ENCODE assay signal across 30 cellular contexts in genomic region chr7:71140264-71140663, GRCh38. TPM values are rescaled to one million over a fixed set of nuclear protein-coding genes. Genes with fewer than 3 reads are reported as not detected.
"Had no signal": no experiment of that assay in that cellular context is flagged by ENCODE, and none has a peak within 500 bp of the region (broad histone marks: within the 10 kb centered on the region; RNA-seq: fewer than 3 reads in every experiment).

No MANE protein-coding gene starts in this region.

- H3K4me1 ChIP-seq: right lobe of liver, uterus had no signal

- H3K36me3 ChIP-seq: esophagus squamous epithelium, left ventricle myocardium inferior, neutrophil, right lobe of liver, uterus had no signal

- H3K27ac ChIP-seq: epithelial cell of prostate, esophagus squamous epithelium, left ventricle myocardium inferior, neutrophil, right lobe of liver, uterus had no signal

- H3K4me3 ChIP-seq: esophagus squamous epithelium, left ventricle myocardium inferior, lung, mucosa of descending colon, right lobe of liver, uterus had no signal

- H3K36me3 Mint-ChIP-seq: natural killer cell treated with Interleukin-12 subunit alpha and Interleukin-12 subunit beta and Interleukin-15 and Interleukin-18, amount 100 ng/mL, for 72 hours had no signal

- H3K4me3 Mint-ChIP-seq: activated CD4-positive, alpha-beta memory T cell treated with anti-CD3 and anti-CD28 coated beads, Interleukin-2, amount 10 ng/mL, durations not matched to agents 7 days and 5 days; activated CD4-positive, alpha-beta T cell treated with anti-CD3 and anti-CD28 coated beads, Interleukin-2, amount 10 ng/mL, durations not matched to agents 7 days and 5 days; activated T-cell treated with anti-CD3 and anti-CD28 coated beads, Interleukin-2, amount 50 U/mL, for 24 hours; activated T-helper 17 cell treated with anti-CD3 and anti-CD28 coated beads, Interleukin-2, amount 50 U/mL, for 72 hours; central memory CD8-positive, alpha-beta T cell; dendritic cell treated with granulocyte-macrophage colony-stimulating factor and Interleukin-4, amounts not matched to agents 40 ng/mL and 50 ng/mL, for 4 days; natural killer cell treated with Interleukin-12 subunit alpha and Interleukin-12 subunit beta and Interleukin-15 and Interleukin-18, amount 100 ng/mL, for 72 hours; T-helper 17 cell had no signal

- H3K4me1 Mint-ChIP-seq: activated CD4-positive, alpha-beta memory T cell treated with anti-CD3 and anti-CD28 coated beads, Interleukin-2, amount 10 ng/mL, durations not matched to agents 7 days and 5 days; activated CD4-positive, alpha-beta T cell treated with anti-CD3 and anti-CD28 coated beads, Interleukin-2, amount 10 ng/mL, durations not matched to agents 7 days and 5 days; activated T-helper 17 cell treated with anti-CD3 and anti-CD28 coated beads, Interleukin-2, amount 50 U/mL, for 72 hours; central memory CD8-positive, alpha-beta T cell; T-helper 17 cell had no signal

- H3K27me3 ChIP-seq: esophagus squamous epithelium, neutrophil, right lobe of liver, uterus had no signal

- H3K27me3 Mint-ChIP-seq: activated CD4-positive, alpha-beta memory T cell treated with anti-CD3 and anti-CD28 coated beads, Interleukin-2, amount 10 ng/mL, durations not matched to agents 7 days and 5 days; activated CD4-positive, alpha-beta T cell treated with anti-CD3 and anti-CD28 coated beads, Interleukin-2, amount 10 ng/mL, durations not matched to agents 7 days and 5 days; activated T-cell treated with anti-CD3 and anti-CD28 coated beads, Interleukin-2, amount 50 U/mL, for 24 hours; activated T-helper 17 cell treated with anti-CD3 and anti-CD28 coated beads, Interleukin-2, amount 50 U/mL, for 72 hours; central memory CD8-positive, alpha-beta T cell; dendritic cell treated with granulocyte-macrophage colony-stimulating factor and Interleukin-4, amounts not matched to agents 40 ng/mL and 50 ng/mL, for 4 days; natural killer cell treated with Interleukin-12 subunit alpha and Interleukin-12 subunit beta and Interleukin-15 and Interleukin-18, amount 100 ng/mL, for 72 hours; T-helper 17 cell had no signal

- ATAC-seq: activated naive CD4-positive, alpha-beta T cell treated with anti-CD3 and anti-CD28 coated beads, Interleukin-2, amount 50 U/mL, for 72 hours; activated T-helper 17 cell treated with anti-CD3 and anti-CD28 coated beads, Interleukin-2, amount 50 U/mL, for 72 hours; mucosa of descending colon; natural killer cell treated with Interleukin-12 subunit alpha and Interleukin-12 subunit beta and Interleukin-15 and Interleukin-18, amount 100 ng/mL, for 72 hours; right lobe of liver; T-helper 17 cell had no signal

- DNase-seq: activated CD4-positive, alpha-beta memory T cell treated with anti-CD3 and anti-CD28 coated beads, Interleukin-2, amount 10 ng/mL, durations not matched to agents 7 days and 5 days; activated CD4-positive, alpha-beta T cell treated with anti-CD3 and anti-CD28 coated beads for 1 hour; activated CD4-positive, alpha-beta T cell treated with anti-CD3 and anti-CD28 coated beads, Interleukin-2, amount 10 ng/mL, durations not matched to agents 7 days and 5 days; activated CD8-positive, alpha-beta memory T cell treated with anti-CD3 and anti-CD28 coated beads, Interleukin-2, amount 50 U/mL, for 48 hours; activated naive CD4-positive, alpha-beta T cell; activated T-cell treated with anti-CD3 and anti-CD28 coated beads, Interleukin-2, amount 50 U/mL, for 24 hours; anterior cingulate cortex; effector CD4-positive, alpha-beta T cell; esophagus squamous epithelium; foreskin melanocyte; glutamatergic neuron; left ventricle myocardium inferior; mesendoderm; mucosa of descending colon; right lobe of liver; stimulated activated CD4-positive, alpha-beta T cell treated with anti-CD3 and anti-CD28 coated beads, Interleukin-2, amount 100 ng/mL, for 48 hours; stimulated activated naive CD4-positive, alpha-beta T cell treated with Interleukin-2 at 50 U/mL for 16 hours; T-helper 17 cell; T1000; trophoblast cell; uterus had no signal

- H3K27ac Mint-ChIP-seq: activated CD4-positive, alpha-beta memory T cell treated with anti-CD3 and anti-CD28 coated beads, Interleukin-2, amount 10 ng/mL, durations not matched to agents 7 days and 5 days; activated CD4-positive, alpha-beta T cell treated with anti-CD3 and anti-CD28 coated beads, Interleukin-2, amount 10 ng/mL, durations not matched to agents 7 days and 5 days; activated naive CD4-positive, alpha-beta T cell treated with anti-CD3 and anti-CD28 coated beads, Interleukin-2, amount 50 U/mL, for 72 hours; activated T-cell treated with anti-CD3 and anti-CD28 coated beads, Interleukin-2, amount 50 U/mL, for 24 hours; activated T-helper 17 cell treated with anti-CD3 and anti-CD28 coated beads, Interleukin-2, amount 50 U/mL, for 72 hours; dendritic cell treated with granulocyte-macrophage colony-stimulating factor and Interleukin-4, amounts not matched to agents 40 ng/mL and 50 ng/mL, for 4 days; natural killer cell treated with Interleukin-12 subunit alpha and Interleukin-12 subunit beta and Interleukin-15 and Interleukin-18, amount 100 ng/mL, for 72 hours; T-helper 17 cell had no signal

- H3K9me3 ChIP-seq: esophagus squamous epithelium, neutrophil, right lobe of liver, uterus had no signal

RNA-seq across cellular contexts. Expression of gene GALNT17, which starts 8.3 kb away (rescaled TPM):
- total RNA-seq: activated CD4-positive, alpha-beta memory T cell treated with anti-CD3 and anti-CD28 coated beads, Interleukin-2, amount 10 ng/mL, durations not matched to agents 7 days and 5 days; activated CD4-positive, alpha-beta T cell treated with anti-CD3 and anti-CD28 coated beads, Interleukin-2, amount 10 ng/mL, durations not matched to agents 7 days and 5 days; activated naive CD4-positive, alpha-beta T cell treated with anti-CD3 and anti-CD28 coated beads, Interleukin-2, amount 50 U/mL, for 72 hours; activated T-helper 17 cell treated with anti-CD3 and anti-CD28 coated beads, Interleukin-2, amount 50 U/mL, for 72 hours; bronchial epithelial cell; natural killer cell treated with Interleukin-12 subunit alpha and Interleukin-12 subunit beta and Interleukin-15 and Interleukin-18, amount 100 ng/mL, for 72 hours; T-helper 17 cell had no signal
